In the genomic region with DNA sequence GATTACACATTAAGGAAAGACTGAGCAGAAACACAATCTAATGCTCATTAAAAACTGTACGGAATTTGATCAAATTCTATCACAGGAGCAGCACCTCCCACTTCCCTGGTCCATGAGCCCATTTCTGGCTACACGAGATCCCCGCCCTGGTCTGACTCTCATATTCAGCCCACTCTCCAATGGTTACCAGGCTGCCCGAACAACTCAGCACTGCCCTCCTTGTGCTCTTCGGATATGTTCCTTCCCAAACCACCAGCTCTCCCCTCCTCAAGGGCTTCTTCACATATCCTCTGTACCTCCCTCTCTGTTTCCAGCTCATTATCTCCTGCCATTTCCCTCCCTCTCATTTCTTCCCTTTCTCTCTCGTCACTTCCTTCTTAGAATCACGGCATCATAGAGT, we compare ENCODE assay signal across 14 cellular contexts.
DNase-seq lines count a peak whose midpoint lies in the region; ATAC-seq, FAIRE-seq and TF ChIP-seq lines count a peak whose summit lies in the region.
"Had no signal": no experiment of that assay in that cellular context is flagged by ENCODE, and none has a peak within 500 bp of the region (broad histone marks: within the 10 kb centered on the region; RNA-seq: fewer than 3 reads in every experiment).

No MANE protein-coding gene starts in this region.

- no peaks in the 10 kb centered on the region for H3K36me3 ChIP-seq in K562 (ENCODE audit: control insufficient read depth, insufficient read depth, low read length)
- H3K36me3 ChIP-seq in mesendoderm (ENCODE audit: control insufficient read depth, insufficient read depth, low read length) = no peaks in the 10 kb centered on the region

- POLR2A ChIA-PET in K562 (lab: Yijun Ruan, JAX) = no interaction called here

- H3K9ac ChIP-seq in K562 (ENCODE audit: insufficient read depth in 1 of 2, low read depth in 2 of 2, low read length in 2 of 2) (no peak overlapping the region), mesendoderm (ENCODE audit: low read length) (no peak overlapping the region)

- no peaks in the 10 kb centered on the region for H3K27me3 ChIP-seq in K562 (ENCODE audit: control insufficient read depth in 2 of 2, insufficient read depth in 2 of 2, low read length in 2 of 2)
- H3K27me3 ChIP-seq in mesendoderm (ENCODE audit: insufficient read depth, low read length, poor library complexity) = no peaks in the 10 kb centered on the region

- no peak overlapping the region for H2AK5ac ChIP-seq in mesendoderm (ENCODE audit: low read length)

- H3K23ac ChIP-seq in mesendoderm (ENCODE audit: low read length) = no peak overlapping the region

- H3K18ac ChIP-seq in mesendoderm (ENCODE audit: low read length) = no peak overlapping the region

- H3K79me2 ChIP-seq in K562 (ENCODE audit: control insufficient read depth, insufficient read depth, low read length) = no peaks in the 10 kb centered on the region
- H3K79me2 ChIP-seq in mesendoderm (ENCODE audit: control insufficient read depth, insufficient read depth, low read length) = no peaks in the 10 kb centered on the region

- no peak overlapping the region for H2BK5ac ChIP-seq in mesendoderm (ENCODE audit: low read length)

- in situ Hi-C loops in K562 (cut with MboI) = no loop called here

- H3K4me3 ChIP-seq in LNCaP clone FGC (ENCODE audit: low read depth, low read length) (no peak overlapping the region), K562 (no peak overlapping the region), mesendoderm (ENCODE audit: low read length) (no peak overlapping the region)
- H3K4me3 ChIP-seq: GM12878 had no signal

- no peak for FAIRE-seq in K562 (lab: Jason Lieb, UNC)
- FAIRE-seq: A204.1, GM12878, GM18507, H54 had no signal

- 0% methylated on average over 7 of the region's 7 CpGs for WGBS in K562 (ENCODE audit: insufficient coverage, low coverage, missing lambda C conversion rate)
- no CpG with 5 or more reads among the region's 7 CpGs for whole genome bisulfite sequencing in mesendoderm (ENCODE audit: extremely low coverage, insufficient coverage, low lambda C conversion rate)

- H3K9me1 ChIP-seq in K562 (ENCODE audit: control insufficient read depth, insufficient read depth, low read length) = no peaks in the 10 kb centered on the region

- H3K56ac ChIP-seq in mesendoderm (ENCODE audit: low read length) = no peak overlapping the region

- TF ChIP-seq CTCF in LNCaP clone FGC (IDR thresholded peaks at IDR 0.05; ENCODE audit: control insufficient read depth, extremely low read depth, insufficient read depth) (0 out of 2 replicates have a peak, but pooled peaks have one; percentile 5), K562 (IDR thresholded peaks at IDR 0.05 in 2 of 3, conservative IDR thresholded peaks at IDR 0.05 in 1 of 3; ENCODE audit: insufficient read depth in 2 of 3, low read depth in 1 of 3, low read length in 3 of 3) (no peak)

- ATAC-seq in K562 (peak; percentile 33; the same call in 1 of the 3 replicates), GM19397 (IDR thresholded peaks at IDR 0.05; ENCODE audit: unreplicated experiment) (no peak), HG03045 (IDR thresholded peaks at IDR 0.05; ENCODE audit: unreplicated experiment) (no peak), GM21786 (IDR thresholded peaks at IDR 0.05; ENCODE audit: unreplicated experiment) (no peak)
- ATAC-seq: GM12878 had no signal

- H2BK15ac ChIP-seq in mesendoderm (replicated peaks; ENCODE audit: low read depth) = no peak overlapping the region

- no peak overlapping the region for H4K5ac ChIP-seq in mesendoderm (ENCODE audit: low read length)

- H3K4me2 ChIP-seq in K562 (ENCODE audit: insufficient read depth, low read length) (no peak overlapping the region), mesendoderm (ENCODE audit: low read length) (no peak overlapping the region)

- CTCF ChIA-PET in K562 (lab: Yijun Ruan, JAX; ENCODE audit: low intra/inter-chr PET ratio) = no interaction called here

- intact Hi-C loops in K562 (cut with micrococcal nuclease) = no loop called here

- TF ChIP-seq EP300 in K562 (IDR thresholded peaks at IDR 0.05; ENCODE audit: low read length) = no peak

- H2AFZ ChIP-seq in K562 (ENCODE audit: low read depth, low read length) = no peak overlapping the region

- no peaks in the 10 kb centered on the region for H4K20me1 ChIP-seq in K562 (replicated peaks; ENCODE audit: control insufficient read depth, insufficient read depth, low read length)

- H3K4me1 ChIP-seq in K562 (replicated peaks in 1 of 2; ENCODE audit: control insufficient read depth in 2 of 2, insufficient read depth in 2 of 2, low read length in 2 of 2) = no peaks in the 10 kb centered on the region
- H3K4me1 ChIP-seq in mesendoderm (ENCODE audit: control insufficient read depth, low read depth, low read length) = no peaks in the 10 kb centered on the region

- H4K8ac ChIP-seq in mesendoderm (ENCODE audit: low read depth, low read length) = no peak overlapping the region

- H3K79me1 ChIP-seq in mesendoderm (ENCODE audit: low read length) = no peaks in the 10 kb centered on the region

- no peak for TF ChIP-seq RAD21 in K562 (CRISPR knock-in tag; conservative IDR thresholded peaks at IDR 0.05 in 1 of 2, IDR thresholded peaks at IDR 0.05 in 1 of 2)

- DNase-seq in LNCaP clone FGC (ENCODE audit: low read depth) (no peak), K562 (ENCODE audit: extremely low read depth in 1 of 4, low spot score in 3 of 4) (no peak), mesendoderm (peak; percentile 29)
- no peak for DNase-seq in activated CD4-positive, CD25-positive, alpha-beta regulatory T cell (lab: John Stamatoyannopoulos, UW)
- DNase-seq: C1 segment of cervical spinal cord; CD4-positive, alpha-beta memory T cell; DMS79 had no signal

- no peak overlapping the region for H2BK120ac ChIP-seq in mesendoderm (ENCODE audit: low read depth, low read length)

- no TSS peak for BruUV-seq in K562 (replicated peaks; lab: Mats Ljungman, UMichigan)

- H3K4ac ChIP-seq in mesendoderm (ENCODE audit: low read depth, low read length) = no peak overlapping the region

- H3K27ac ChIP-seq in K562 (ENCODE audit: extremely low read depth, low read depth, low read length) = no peak overlapping the region
- no peak overlapping the region for H3K27ac ChIP-seq in mesendoderm (ENCODE audit: low read depth, low read length)

- no peaks in the 10 kb centered on the region for H3K9me3 ChIP-seq in K562 (replicated peaks; ENCODE audit: control insufficient read depth, insufficient read depth, low read depth, low read length)

- no peak for TF ChIP-seq POLR2A in K562 (conservative IDR thresholded peaks at IDR 0.05)

TF ChIP-seq in K562, 482 proteins besides CTCF, POLR2A, EP300 and RAD21:
- TF ChIP-seq ZNF253 (CRISPR knock-in tag; conservative IDR thresholded peaks at IDR 0.05) (no peak), HES1 (IDR thresholded peaks at IDR 0.05; ENCODE audit: low read depth) (no peak), SIRT6 (IDR thresholded peaks at IDR 0.05; ENCODE audit: low read depth, low read length) (no peak), BDP1 (IDR thresholded peaks at IDR 0.05; ENCODE audit: insufficient read depth, insufficient read length) (no peak)
